Comparison of ENCODE assay signal across 8 cellular contexts in genomic region chr16:66696669-66697630, GRCh38. TPM values are rescaled to one million over a fixed set of nuclear protein-coding genes. Genes with fewer than 3 reads are reported as not detected.
A peak's percentile ranks its signal among the peaks of the same experiment; 100 is the strongest.
DNase-seq lines count a peak whose midpoint lies in the region; ATAC-seq lines count a peak whose summit lies in the region.

Gene CMTM4, minus strand, starts transcription at chr16:66696743. Its CDS starts 218 bp downstream, at chr16:66696525.

- peak within 1 kb of the TSS; percentile 71 for H3K4me3 ChIP-seq in endocrine pancreas (ENCODE audit: control insufficient read depth, insufficient read depth, low read length)

- no peaks in the 10 kb centered on the region for H3K36me3 ChIP-seq in endocrine pancreas (ENCODE audit: control insufficient read depth, insufficient read depth, low read length)

- peak; percentile 86 for ATAC-seq in GM19324 (IDR thresholded peaks at IDR 0.05; ENCODE audit: low FRiP score, unreplicated experiment)
- ATAC-seq in HG03457 (IDR thresholded peaks at IDR 0.05; ENCODE audit: unreplicated experiment), result peak; percentile 90

- H3K27me3 ChIP-seq in endocrine pancreas (ENCODE audit: control insufficient read depth, insufficient read depth, low read length), result no peaks in the 10 kb centered on the region

- H3K9me3 ChIP-seq in endocrine pancreas (ENCODE audit: control insufficient read depth, low read length), result no peaks in the 10 kb centered on the region

- H3K9ac ChIP-seq in endocrine pancreas (ENCODE audit: control insufficient read depth, insufficient read depth, low read length), result peak within 1 kb of the TSS; percentile 86

- DNase-seq in C1 segment of cervical spinal cord (lab: John Stamatoyannopoulos, UW), result peak in 13 of 14 donors; percentile 14 to 87 (median 68)
- peak; percentile 52 to 86 for DNase-seq in NOMO-1 (lab: John Stamatoyannopoulos, UW; ENCODE audit: unreplicated experiment in 2 of 2)
- DNase-seq in activated CD8-positive, alpha-beta memory T cell treated with anti-CD3 and anti-CD28 coated beads, Interleukin-2, amount 50 U/mL, for 1 hour (ENCODE audit: extremely low read depth), result peak; percentile 11
- DNase-seq in mesenteric fat pad (ENCODE audit: low spot score), result peak; percentile 95
- peak; percentile 44 for DNase-seq in stimulated activated CD8-positive, alpha-beta memory T cell treated with anti-CD3 and anti-CD28 coated beads, Interleukin-12 subunit alpha, Interleukin-12 subunit beta, amount 100 ng/mL, for 24 hours (ENCODE audit: extremely low read depth)

- H3K4me1 ChIP-seq in endocrine pancreas (ENCODE audit: control insufficient read depth, insufficient read depth, low read length), result no peaks in the 10 kb centered on the region

RNA-seq across cellular contexts. Expression of gene CMTM4, which starts in this region (rescaled TPM):
- 17.9 TPM for total RNA-seq in mesenteric fat pad

Comparison
In these comparisons a context has a peak if more than half of its experiments do, and no peak if none do; other contexts are left out.
1. Peak in every context shown above with its lines: DNase-seq, ATAC-seq and H3K4me3 ChIP-seq.
2. DNase-seq: peak in every context shown above with its lines; median percentile 95 in mesenteric fat pad; 69 in NOMO-1; 68 in C1 segment of cervical spinal cord; 44 in stimulated activated CD8-positive, alpha-beta memory T cell treated with anti-CD3 and anti-CD28 coated beads, Interleukin-12 subunit alpha, Interleukin-12 subunit beta, amount 100 ng/mL, for 24 hours; 11 in activated CD8-positive, alpha-beta memory T cell treated with anti-CD3 and anti-CD28 coated beads, Interleukin-2, amount 50 U/mL, for 1 hour.